Comparison of ENCODE assay signal across 8 cellular contexts in the genomic region with DNA sequence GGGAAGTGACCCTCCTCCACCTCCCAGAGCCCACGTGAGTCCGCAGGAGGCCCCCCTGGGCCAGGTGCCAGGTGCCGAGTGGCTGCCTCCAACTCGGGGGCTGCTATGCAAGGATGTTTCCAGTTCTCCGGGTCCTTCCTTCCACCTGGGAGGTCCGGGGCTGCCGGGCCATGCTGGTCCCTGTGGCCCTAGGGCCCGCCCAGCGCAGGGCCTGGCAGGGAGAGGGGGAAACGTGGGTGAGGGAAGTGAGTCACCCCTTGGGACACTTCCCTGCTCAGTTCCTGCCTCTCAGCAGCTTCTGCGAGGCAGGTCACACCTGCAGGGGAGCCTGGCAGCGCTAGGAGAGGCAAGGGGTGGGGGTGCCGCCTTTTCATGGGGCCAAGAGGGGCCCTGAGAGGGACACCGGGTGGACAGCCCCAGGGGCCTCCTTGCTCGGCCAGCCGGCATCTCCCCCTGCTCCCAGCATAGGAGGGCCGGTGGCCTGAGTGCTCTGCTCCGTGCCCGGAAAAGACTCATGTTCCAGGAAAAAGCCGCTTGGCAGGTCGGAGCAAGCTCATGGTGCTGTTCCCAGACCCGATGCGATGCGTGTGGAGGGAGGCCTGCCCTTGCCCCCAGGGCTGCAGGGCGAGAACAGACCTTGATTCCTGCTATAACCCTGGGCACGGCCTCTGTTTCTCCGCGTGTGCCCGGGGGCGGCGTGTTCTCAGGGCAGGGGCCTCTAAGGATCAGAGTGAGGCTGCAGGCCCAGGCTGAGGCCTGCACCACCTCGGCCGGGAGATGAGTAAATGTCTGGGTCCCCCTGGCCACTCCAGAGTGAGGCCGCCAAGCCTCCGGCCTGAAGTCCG. TPM values are rescaled to one million over a fixed set of nuclear protein-coding genes. Genes with fewer than 3 reads are reported as not detected.
DNase-seq lines count a peak whose midpoint lies in the region; ATAC-seq lines count a peak whose summit lies in the region.

No MANE protein-coding gene starts in this region.

- H3K79me2 ChIP-seq in mesendoderm (ENCODE audit: control insufficient read depth, insufficient read depth, low read length) = no peaks in the 10 kb centered on the region

- peak overlapping the region; percentile 11 for H3K56ac ChIP-seq in mesendoderm (ENCODE audit: low read length)

- H3K23ac ChIP-seq in mesendoderm (ENCODE audit: low read length) = no peak overlapping the region

- H2BK15ac ChIP-seq in mesendoderm (replicated peaks; ENCODE audit: low read depth) = no peak overlapping the region

- H3K18ac ChIP-seq in mesendoderm (ENCODE audit: low read length) = no peak overlapping the region

- H4K5ac ChIP-seq in mesendoderm (ENCODE audit: low read length) = no peak overlapping the region

- ATAC-seq in GM18520 (IDR thresholded peaks at IDR 0.05; ENCODE audit: unreplicated experiment) = no peak

- no peak overlapping the region for H2BK5ac ChIP-seq in mesendoderm (ENCODE audit: low read length)

- no peak overlapping the region for H2AK5ac ChIP-seq in mesendoderm (ENCODE audit: low read length)

- H3K9ac ChIP-seq in mesendoderm (ENCODE audit: low read length) = no peak overlapping the region

- no peaks in the 10 kb centered on the region for H3K27me3 ChIP-seq in mesendoderm (ENCODE audit: insufficient read depth, low read length, poor library complexity)

- H2BK120ac ChIP-seq in mesendoderm (ENCODE audit: low read depth, low read length) = no peak overlapping the region

- no CpG with 5 or more reads among the region's 36 CpGs for WGBS in mesendoderm (ENCODE audit: extremely low coverage, insufficient coverage, low lambda C conversion rate)

- DNase-seq in Caki2 (ENCODE audit: low read depth) (peak; percentile 62), NCI-H2196 (lab: John Stamatoyannopoulos, UW; ENCODE audit: unreplicated experiment) (peak; percentile 38), mesendoderm (no peak), NCI-H510A treated with DMSO at 0.1 percent for 48 hours (lab: John Stamatoyannopoulos, UW) (no peak)
- no peak for DNase-seq in stimulated activated CD4-positive, alpha-beta T cell treated with anti-CD3 and anti-CD28 coated beads, Interleukin-2, amount 100 ng/mL, for 48 hours
- DNase-seq in stimulated activated CD4-positive, alpha-beta T cell treated with anti-CD3 and anti-CD28 coated beads, Interleukin-4, amount 100 ng/mL, for 1 hour = no peak

- no peak overlapping the region for H3K4me3 ChIP-seq in mesendoderm (ENCODE audit: low read length)

- H3K4ac ChIP-seq in mesendoderm (ENCODE audit: low read depth, low read length) = no peak overlapping the region

- no peak overlapping the region for H3K4me2 ChIP-seq in mesendoderm (ENCODE audit: low read length)

- H3K36me3 ChIP-seq in mesendoderm (ENCODE audit: control insufficient read depth, insufficient read depth, low read length) = no peaks in the 10 kb centered on the region

- no peaks in the 10 kb centered on the region for H3K79me1 ChIP-seq in mesendoderm (ENCODE audit: low read length)

- H3K27ac ChIP-seq in cingulate gyrus (ENCODE audit: low read depth, low read length) (peak overlapping the region; percentile 76), mesendoderm (ENCODE audit: low read depth, low read length) (no peak overlapping the region)

- no peaks in the 10 kb centered on the region for H3K4me1 ChIP-seq in mesendoderm (ENCODE audit: control insufficient read depth, low read depth, low read length)

- H4K8ac ChIP-seq in mesendoderm (ENCODE audit: low read depth, low read length) = no peak overlapping the region

- in situ Hi-C loops in Caki2 (cut with HindIII; ENCODE audit: low pct_unique_long_range_greater_than_20kb, low sequenced_read_pairs) = loop anchor here (25.0 kb wide), 1 partner anchor 280 kb away; a partner anchor contains a TSS

RNA-seq across cellular contexts. Expression of a gene that starts 30.3 kb away (rescaled TPM):
- total RNA-seq in Caki2 (2014; rRNA removed; shearing (Covaris generic); ENCODE audit: low replicate concordance) = 89.1 and 95.0 TPM in 2 replicates
- not detected for polyA plus RNA-seq in mesendoderm (2013, experiment 1 of 2)
- 0.03 TPM for polyA plus RNA-seq in mesendoderm (2013, experiment 2 of 2)

Comparison
In these comparisons a context has a peak if more than half of its experiments do, and no peak if none do; other contexts are left out.
1. DNase-seq: peak in Caki2 (single experiment) and NCI-H2196 (single experiment); none in mesendoderm (single experiment), NCI-H510A treated with DMSO at 0.1 percent for 48 hours (single experiment), stimulated activated CD4-positive, alpha-beta T cell treated with anti-CD3 and anti-CD28 coated beads, Interleukin-2, amount 100 ng/mL, for 48 hours (0 of 2) and stimulated activated CD4-positive, alpha-beta T cell treated with anti-CD3 and anti-CD28 coated beads, Interleukin-4, amount 100 ng/mL, for 1 hour (single experiment).